1 cellular context compared by ENCODE assay signal in the genomic region with DNA sequence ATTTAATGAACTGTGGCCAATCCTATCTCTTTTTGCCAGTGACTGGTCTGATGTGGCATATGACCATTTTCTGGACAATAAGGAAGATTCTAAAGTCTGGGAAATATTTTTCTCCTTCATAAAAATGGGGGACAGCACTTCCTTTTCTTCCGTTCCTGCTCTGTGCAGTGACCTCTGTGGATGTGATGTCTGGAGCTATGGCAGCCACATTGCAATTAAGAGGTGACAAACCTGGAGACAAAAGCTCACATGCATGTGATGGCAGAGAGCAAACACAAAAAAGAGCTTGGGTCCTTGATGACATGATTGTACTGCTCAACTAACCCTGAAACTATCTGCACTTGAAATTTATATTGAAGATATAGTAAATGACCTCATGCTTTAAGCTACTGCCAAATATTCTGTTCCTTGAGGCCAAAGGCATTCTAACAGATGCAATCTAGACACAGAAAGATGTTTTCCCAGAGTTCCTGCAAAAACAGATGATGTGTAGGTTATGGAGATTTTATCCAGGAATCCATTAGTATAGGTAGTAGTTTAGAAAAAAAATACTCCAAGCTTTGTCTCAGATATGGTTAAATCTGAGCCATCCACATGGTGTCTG.
TF ChIP-seq lines count a peak whose summit lies in the region.

No MANE protein-coding gene starts in this region.

TF ChIP-seq in IMR-90, 13 proteins besides CTCF, POLR2A, EP300 and RAD21 (continued from another document):
- TF ChIP-seq BHLHE40 (IDR thresholded peaks at IDR 0.05; ENCODE audit: low read depth, low read length), result no peak
- no peak for TF ChIP-seq MAFK (IDR thresholded peaks at IDR 0.05; ENCODE audit: low read depth, low read length)
- TF ChIP-seq MAZ (IDR thresholded peaks at IDR 0.05; ENCODE audit: borderline replicate concordance, low read depth, low read length), result no peak
- TF ChIP-seq, protein P1, sequence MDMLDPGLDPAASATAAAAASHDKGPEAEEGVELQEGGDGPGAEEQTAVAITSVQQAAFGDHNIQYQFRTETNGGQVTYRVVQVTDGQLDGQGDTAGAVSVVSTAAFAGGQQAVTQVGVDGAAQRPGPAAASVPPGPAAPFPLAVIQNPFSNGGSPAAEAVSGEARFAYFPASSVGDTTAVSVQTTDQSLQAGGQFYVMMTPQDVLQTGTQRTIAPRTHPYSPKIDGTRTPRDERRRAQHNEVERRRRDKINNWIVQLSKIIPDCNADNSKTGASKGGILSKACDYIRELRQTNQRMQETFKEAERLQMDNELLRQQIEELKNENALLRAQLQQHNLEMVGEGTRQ (IDR thresholded peaks at IDR 0.05; ENCODE audit: low read depth, low read length), result no peak
- no peak for TF ChIP-seq RCOR1 (IDR thresholded peaks at IDR 0.05; ENCODE audit: insufficient replicate concordance, low read length)
- TF ChIP-seq, protein P2, sequence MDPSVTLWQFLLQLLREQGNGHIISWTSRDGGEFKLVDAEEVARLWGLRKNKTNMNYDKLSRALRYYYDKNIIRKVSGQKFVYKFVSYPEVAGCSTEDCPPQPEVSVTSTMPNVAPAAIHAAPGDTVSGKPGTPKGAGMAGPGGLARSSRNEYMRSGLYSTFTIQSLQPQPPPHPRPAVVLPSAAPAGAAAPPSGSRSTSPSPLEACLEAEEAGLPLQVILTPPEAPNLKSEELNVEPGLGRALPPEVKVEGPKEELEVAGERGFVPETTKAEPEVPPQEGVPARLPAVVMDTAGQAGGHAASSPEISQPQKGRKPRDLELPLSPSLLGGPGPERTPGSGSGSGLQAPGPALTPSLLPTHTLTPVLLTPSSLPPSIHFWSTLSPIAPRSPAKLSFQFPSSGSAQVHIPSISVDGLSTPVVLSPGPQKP (IDR thresholded peaks at IDR 0.05; ENCODE audit: borderline replicate concordance, low read depth, low read length), result no peak
- TF ChIP-seq RFX5 (IDR thresholded peaks at IDR 0.05; ENCODE audit: low read depth, low read length), result no peak
- TF ChIP-seq NFE2L2 (IDR thresholded peaks at IDR 0.05; ENCODE audit: low read depth, low read length), result no peak
